Comparison of ENCODE assay signal across 8 cellular contexts in the genomic region with DNA sequence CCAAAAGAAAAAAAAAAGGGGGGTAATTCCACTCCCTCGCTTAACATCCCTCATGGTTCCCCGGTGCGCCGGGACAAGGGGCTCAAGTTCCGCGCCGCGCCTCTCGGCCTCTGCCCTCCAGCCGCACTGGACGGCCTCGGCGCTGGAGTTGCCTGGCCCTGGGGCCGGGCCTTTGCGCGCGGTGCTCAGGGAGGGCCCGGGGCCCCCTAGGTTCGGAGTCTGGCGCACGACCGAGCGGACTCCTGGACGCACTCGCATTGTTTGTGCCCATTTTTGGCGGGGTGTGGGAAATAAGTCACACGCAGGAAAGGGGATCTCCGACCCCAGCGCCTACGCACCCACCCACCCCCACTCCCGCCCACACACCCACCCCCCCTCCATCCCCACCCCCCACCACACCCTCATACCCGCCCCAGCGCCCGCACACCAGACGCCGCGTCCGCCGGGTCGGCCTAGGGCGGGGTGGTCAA. TPM values are rescaled to one million over a fixed set of nuclear protein-coding genes. Genes with fewer than 3 reads are reported as not detected.
DNase-seq lines count a peak whose midpoint lies in the region; ATAC-seq and TF ChIP-seq lines count a peak whose summit lies in the region.

No MANE protein-coding gene starts in this region.

- no peaks in the 10 kb centered on the region for H3K9me3 Mint-ChIP-seq in type B pancreatic cell

- no peaks in the 10 kb centered on the region for H3K9me3 ChIP-seq in BLaER1

- peaks cover 66% of the 10 kb centered on the region for H3K4me1 ChIP-seq in BLaER1

- H3K36me3 ChIP-seq in BLaER1, result peaks cover 77% of the 10 kb centered on the region

- in situ Hi-C loops in SK-MEL-5 (cut with HindIII; ENCODE audit: low pct_unique_long_range_greater_than_20kb, low sequenced_read_pairs), result no loop called here

- peak; percentile 18 for TF ChIP-seq CTCF in type B pancreatic cell (conservative IDR thresholded peaks at IDR 0.05)

- H3K27me3 ChIP-seq in BLaER1, result no peaks in the 10 kb centered on the region

- ATAC-seq in GM18870 (IDR thresholded peaks at IDR 0.05; ENCODE audit: unreplicated experiment) (peak; percentile 10), HG03108 (IDR thresholded peaks at IDR 0.05; ENCODE audit: unreplicated experiment) (peak; percentile 12)

- peak overlapping the region; percentile 99 for H3K27ac Mint-ChIP-seq in type B pancreatic cell

- H3K4me1 Mint-ChIP-seq in type B pancreatic cell (ENCODE audit: unreplicated experiment), result peaks cover 22% of the 10 kb centered on the region

- H3K4me2 ChIP-seq in BLaER1, result peak overlapping the region; percentile 95

- peak overlapping the region; percentile 100 for H3K27ac ChIP-seq in BLaER1

- peak overlapping the region; percentile 98 for H3K4me3 ChIP-seq in BLaER1

- no peaks in the 10 kb centered on the region for H3K27me3 Mint-ChIP-seq in type B pancreatic cell

- DNase-seq in SK-MEL-5 (ENCODE audit: low read depth, low spot score), result peak; percentile 22
- peak; percentile 51 for DNase-seq in dermis blood vessel endothelial cell
- DNase-seq in medulla oblongata (ENCODE audit: extremely low spot score), result peak; percentile 34
- no peak for DNase-seq in type B pancreatic cell (ENCODE audit: extremely low spot score, unreplicated experiment)
- no peak for DNase-seq in NCI-H226

- peaks cover 73% of the 10 kb centered on the region for H4K20me1 ChIP-seq in BLaER1

- peaks cover 31% of the 10 kb centered on the region for H3K36me3 Mint-ChIP-seq in type B pancreatic cell

- peak overlapping the region; percentile 100 for H3K4me3 Mint-ChIP-seq in type B pancreatic cell

- H3K9ac ChIP-seq in BLaER1, result peak overlapping the region; percentile 100

RNA-seq across cellular contexts. Expression of gene MED22, which starts 0.4 kb away (rescaled TPM):
- total RNA-seq in SK-MEL-5 (2014; rRNA removed; shearing (Covaris generic)), result 19.3 and 20.5 TPM in 2 replicates
- polyA plus RNA-seq in SK-MEL-5 (2015; cell fraction: cytosol; rRNA removed), result 31.0 and 33.3 TPM in 2 replicates
- polyA plus RNA-seq in SK-MEL-5 (2015; cell fraction: nucleus; rRNA removed), result 56.3 and 63.1 TPM in 2 replicates
- total RNA-seq in dermis blood vessel endothelial cell, result 17.7 and 26.6 TPM in 2 replicates
- 34.0 and 38.2 TPM in 2 replicates for total RNA-seq in type B pancreatic cell (ENCODE audit: low replicate concordance)

RNA-seq across cellular contexts. Expression of gene RPL7A, which starts 0.5 kb away (rescaled TPM):
- 2,381 and 2,529 TPM in 2 replicates for total RNA-seq in SK-MEL-5 (2014; rRNA removed; shearing (Covaris generic))
- 2,546 and 3,044 TPM in 2 replicates for polyA plus RNA-seq in SK-MEL-5 (2015; cell fraction: cytosol; rRNA removed)
- 976 and 1,209 TPM in 2 replicates for polyA plus RNA-seq in SK-MEL-5 (2015; cell fraction: nucleus; rRNA removed)
- total RNA-seq in dermis blood vessel endothelial cell (1,936 and 2,833 TPM in 2 replicates), type B pancreatic cell (ENCODE audit: low replicate concordance) (2,442 and 2,715 TPM in 2 replicates)

RNA-seq across cellular contexts. Expression of gene SURF1, which starts 8.7 kb away (rescaled TPM):
- 50.3 and 64.2 TPM in 2 replicates for total RNA-seq in SK-MEL-5 (2014; rRNA removed; shearing (Covaris generic))
- polyA plus RNA-seq in SK-MEL-5 (2015; cell fraction: cytosol; rRNA removed), result 47.6 and 69.0 TPM in 2 replicates
- polyA plus RNA-seq in SK-MEL-5 (2015; cell fraction: nucleus; rRNA removed), result 21.6 and 37.5 TPM in 2 replicates
- total RNA-seq in dermis blood vessel endothelial cell (15.3 and 31.1 TPM in 2 replicates), type B pancreatic cell (ENCODE audit: low replicate concordance) (40.8 and 46.9 TPM in 2 replicates)

RNA-seq across cellular contexts. Expression of gene SURF2, which starts 8.8 kb away (rescaled TPM):
- 35.8 and 39.3 TPM in 2 replicates for total RNA-seq in SK-MEL-5 (2014; rRNA removed; shearing (Covaris generic))
- polyA plus RNA-seq in SK-MEL-5 (2015; cell fraction: cytosol; rRNA removed), result 34.6 and 68.0 TPM in 2 replicates
- 8.2 and 11.0 TPM in 2 replicates for polyA plus RNA-seq in SK-MEL-5 (2015; cell fraction: nucleus; rRNA removed)
- 11.2 and 11.7 TPM in 2 replicates for total RNA-seq in dermis blood vessel endothelial cell
- total RNA-seq in type B pancreatic cell (ENCODE audit: low replicate concordance), result 21.3 and 23.5 TPM in 2 replicates

RNA-seq across cellular contexts. Expression of gene SURF6, which starts 11.6 kb away (rescaled TPM):
- total RNA-seq in SK-MEL-5 (2014; rRNA removed; shearing (Covaris generic)), result 28.7 and 32.3 TPM in 2 replicates
- 43.7 and 45.6 TPM in 2 replicates for polyA plus RNA-seq in SK-MEL-5 (2015; cell fraction: cytosol; rRNA removed)
- 29.1 and 34.1 TPM in 2 replicates for polyA plus RNA-seq in SK-MEL-5 (2015; cell fraction: nucleus; rRNA removed)
- total RNA-seq in dermis blood vessel endothelial cell (13.0 and 15.0 TPM in 2 replicates), type B pancreatic cell (ENCODE audit: low replicate concordance) (24.9 and 26.5 TPM in 2 replicates)

Comparison
In these comparisons a context has a peak if more than half of its experiments do, and no peak if none do; other contexts are left out.
1. DNase-seq: peak in SK-MEL-5 (single experiment), dermis blood vessel endothelial cell (single experiment) and medulla oblongata (single experiment); none in type B pancreatic cell (single experiment) and NCI-H226 (single experiment).